In the genomic region with DNA sequence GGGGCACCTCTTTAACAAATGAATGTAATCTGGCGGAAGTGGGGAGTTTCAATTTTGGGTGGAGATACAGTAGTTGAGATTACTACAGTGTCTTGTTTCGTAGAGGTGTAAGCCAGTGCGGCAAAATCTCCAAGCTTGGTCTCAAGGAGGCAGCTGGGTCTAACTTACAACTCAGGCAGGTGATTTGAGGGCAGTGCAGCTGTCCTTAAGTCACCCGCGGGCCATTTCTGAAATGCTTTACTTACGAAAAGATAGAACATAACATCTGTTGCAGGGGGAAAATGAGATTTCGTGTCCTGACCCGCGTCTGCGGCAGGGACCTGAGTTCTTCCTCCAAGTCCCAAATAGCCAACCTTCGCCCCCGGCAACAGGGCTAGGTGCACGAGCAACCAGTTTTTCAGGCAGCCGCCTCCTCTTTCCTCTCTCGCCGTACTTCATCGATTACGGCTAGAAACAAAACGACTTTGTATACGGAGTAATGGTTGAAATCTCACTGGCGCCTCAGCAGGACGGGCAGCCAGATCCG, we compare ENCODE assay signal across 7 cellular contexts. TPM values are rescaled to one million over a fixed set of nuclear protein-coding genes. Genes with fewer than 3 reads are reported as not detected.
DNase-seq lines count a peak whose midpoint lies in the region; ATAC-seq and TF ChIP-seq lines count a peak whose summit lies in the region.

No MANE protein-coding gene starts in this region.

- peaks cover 21 to 38% (median 27%) of the 10 kb centered on the region in 7 donors for H3K4me1 Mint-ChIP-seq in naive thymus-derived CD4-positive, alpha-beta T cell

- H3K4me3 ChIP-seq in GM06990 (replicated peaks; ENCODE audit: low read depth, low read length) (peak overlapping the region; percentile 94), RWPE2 (ENCODE audit: severe bottlenecking) (peak overlapping the region; percentile 99)
- peak overlapping the region; percentile 97 for H3K4me3 ChIP-seq in naive thymus-derived CD4-positive, alpha-beta T cell (ENCODE audit: low read length)

- peak overlapping the region; percentile 83 to 98 (median 97) for H3K4me3 Mint-ChIP-seq in naive thymus-derived CD4-positive, alpha-beta T cell

- DNase-seq in GM06990 (ENCODE audit: extremely low read depth, insufficient read length) (no peak), RWPE2 (ENCODE audit: low spot score) (no peak), epidermal melanocyte (ENCODE audit: insufficient read length, low spot score) (peak; percentile 42), DMS53 (lab: John Stamatoyannopoulos, UW) (no peak)
- DNase-seq in naive thymus-derived CD4-positive, alpha-beta T cell, result no peak

- H3K27ac Mint-ChIP-seq in naive thymus-derived CD4-positive, alpha-beta T cell, result peak overlapping the region; percentile 85 to 98 (median 94)

- H3K9me3 Mint-ChIP-seq in naive thymus-derived CD4-positive, alpha-beta T cell, result no peaks in the 10 kb centered on the region

- H3K27me3 ChIP-seq in GM06990 (replicated peaks; ENCODE audit: control insufficient read depth, insufficient read depth, low read length), result no peaks in the 10 kb centered on the region
- no peaks in the 10 kb centered on the region for H3K27me3 ChIP-seq in RWPE2 (ENCODE audit: insufficient read depth, poor library complexity, severe bottlenecking)
- no peaks in the 10 kb centered on the region for H3K27me3 ChIP-seq in naive thymus-derived CD4-positive, alpha-beta T cell (ENCODE audit: control insufficient read depth in 2 of 2, insufficient read depth in 2 of 2, low read length in 2 of 2)

- H3K27me3 Mint-ChIP-seq in naive thymus-derived CD4-positive, alpha-beta T cell, result no peaks in the 10 kb centered on the region

- CTCF ChIA-PET in naive thymus-derived CD4-positive, alpha-beta T cell (lab: Charles Lee), result interaction anchor here (0.7 to 1.3 kb wide), 6 partner anchors 9 to 289 kb away, joined by 3 to 7 read pairs (median 3); no protein-coding TSS in a partner anchor

- no peaks in the 10 kb centered on the region for H3K9me3 ChIP-seq in RWPE2 (ENCODE audit: severe bottlenecking)
- no peaks in the 10 kb centered on the region for H3K9me3 ChIP-seq in naive thymus-derived CD4-positive, alpha-beta T cell (ENCODE audit: control insufficient read depth in 2 of 3, low read length in 3 of 3)

- ATAC-seq in GM19397 (IDR thresholded peaks at IDR 0.05; ENCODE audit: unreplicated experiment), result peak; percentile 23
- ATAC-seq in HG03354 (IDR thresholded peaks at IDR 0.05; ENCODE audit: poor library complexity, severe bottlenecking, unreplicated experiment), result peak; percentile 40
- peak; percentile 16 for ATAC-seq in RWPE2 (ENCODE audit: low read depth)
- ATAC-seq in naive thymus-derived CD4-positive, alpha-beta T cell, result peak; percentile 18

- H3K4me1 ChIP-seq in RWPE2 (ENCODE audit: insufficient read depth, poor library complexity, severe bottlenecking), result peaks cover 9% of the 10 kb centered on the region
- peaks cover 11 to 14% of the 10 kb centered on the region in 2 donors for H3K4me1 ChIP-seq in naive thymus-derived CD4-positive, alpha-beta T cell (ENCODE audit: control insufficient read depth in 2 of 2, insufficient read depth in 2 of 2, low read length in 2 of 2)

- TF ChIP-seq CTCF in GM06990 (IDR thresholded peaks at IDR 0.05; ENCODE audit: insufficient read depth, low read length, poor library complexity, severe bottlenecking) (no peak), RWPE2 (IDR thresholded peaks at IDR 0.05; ENCODE audit: poor library complexity, severe bottlenecking) (no peak)

- intact Hi-C loops in naive thymus-derived CD4-positive, alpha-beta T cell (cut with micrococcal nuclease), result loop anchor here (1.0 to 10.0 kb wide), 16 partner anchors 24 to 1024 kb away; partner anchors contain the start of genes MAK (in 2 of the 2), NEDD9 (in 2 of the 2), TMEM14B (in 2 of the 2) and TMEM170B (in 2 of the 2)

- peaks cover 0 to 7% (median 3%) of the 10 kb centered on the region in 5 donors for H3K36me3 Mint-ChIP-seq in naive thymus-derived CD4-positive, alpha-beta T cell

- POLR2A ChIA-PET in naive thymus-derived CD4-positive, alpha-beta T cell (lab: Charles Lee), result interaction anchor here (0.6 to 1.2 kb wide), 4 partner anchors 12 to 441 kb away, joined by 3 read pairs; partner anchors contain the start of genes C6orf52 and PAK1IP1

- H3K36me3 ChIP-seq in GM06990 (ENCODE audit: control insufficient read depth, insufficient read depth, low read length), result no peaks in the 10 kb centered on the region
- H3K36me3 ChIP-seq in RWPE2 (ENCODE audit: low read depth), result no peaks in the 10 kb centered on the region; the same call in 1 of the 2 replicates
- peaks cover 0 to 8% (median 0%) of the 10 kb centered on the region in 3 experiments for H3K36me3 ChIP-seq in naive thymus-derived CD4-positive, alpha-beta T cell (ENCODE audit: control insufficient read depth in 2 of 3, insufficient read depth in 3 of 3, low read length in 3 of 3)

- peak overlapping the region; percentile 74 for H3K27ac ChIP-seq in RWPE2 (ENCODE audit: poor library complexity, severe bottlenecking)
- peak overlapping the region; percentile 88 for H3K27ac ChIP-seq in naive thymus-derived CD4-positive, alpha-beta T cell (ENCODE audit: low read depth, low read length)

RNA-seq across cellular contexts. Expression of gene SMIM13, which starts 0.5 kb away (rescaled TPM):
- 1 to 10 TPM; 4.0 to 9.9 (median 4.4) TPM for total RNA-seq in naive thymus-derived CD4-positive, alpha-beta T cell
- 1 to 10 TPM in 1 of 2 donors, under 1 TPM in 1; 0.64 to 1.9 TPM for polyA plus RNA-seq in naive thymus-derived CD4-positive, alpha-beta T cell

RNA-seq across cellular contexts. Expression of gene ERVFRD-1, which starts 18.4 kb away (rescaled TPM):
- total RNA-seq in naive thymus-derived CD4-positive, alpha-beta T cell, result under 1 TPM in 1 of 5 experiments, not detected in 4; 0.11 TPM
- polyA plus RNA-seq in naive thymus-derived CD4-positive, alpha-beta T cell, result under 1 TPM; 0.33 TPM

RNA-seq across cellular contexts. Expression of gene ELOVL2, which starts 49.0 kb away (rescaled TPM):
- not detected for total RNA-seq in naive thymus-derived CD4-positive, alpha-beta T cell
- not detected for polyA plus RNA-seq in naive thymus-derived CD4-positive, alpha-beta T cell
